ENCODE assay signal across 37 cellular contexts in genomic region chr20:53133628-53134027, GRCh38.
"Had no signal": no experiment of that assay in that cellular context is flagged by ENCODE, and none has a peak within 500 bp of the region (broad histone marks: within the 10 kb centered on the region; RNA-seq: fewer than 3 reads in every experiment).

No MANE protein-coding gene starts in this region.

- H3K27me3 ChIP-seq: ascending aorta, body of pancreas, brain microvascular endothelial cell, breast epithelium, cardiac muscle cell had no signal

- H3K36me3 Mint-ChIP-seq: activated naive CD4-positive, alpha-beta T cell treated with anti-CD3 and anti-CD28 coated beads, Interleukin-2, amount 10 ng/mL, durations not matched to agents 7 days and 5 days; activated naive CD8-positive, alpha-beta T cell; activated naive CD8-positive, alpha-beta T cell treated with anti-CD3 and anti-CD28 coated beads for 36 hours; activated naive CD8-positive, alpha-beta T cell treated with anti-CD3 and anti-CD28 coated beads, Interleukin-2, amount 10 ng/mL, durations not matched to agents 7 days and 5 days; brain had no signal

- H3K4me1 Mint-ChIP-seq: central memory CD8-positive, alpha-beta T cell had no signal

- ATAC-seq: activated naive CD4-positive, alpha-beta T cell treated with anti-CD3 and anti-CD28 coated beads, Interleukin-2, amount 50 U/mL, for 72 hours; activated naive CD8-positive, alpha-beta T cell treated with anti-CD3 and anti-CD28 coated beads, Interleukin-2, amount 50 U/mL, for 24 hours; activated T-cell treated with anti-CD3 and anti-CD28 coated beads, Interleukin-2, amount 50 U/mL, for 4 hours; activated T-cell treated with anti-CD3 and anti-CD28 coated beads, Interleukin-2, amount 50 U/mL, for 72 hours; activated T-helper 17 cell treated with anti-CD3 and anti-CD28 coated beads, Interleukin-2, amount 50 U/mL, for 72 hours; body of pancreas had no signal

- H3K36me3 ChIP-seq: ascending aorta, brain microvascular endothelial cell, breast epithelium, cardiac muscle cell had no signal

- DNase-seq: activated effector memory CD4-positive, alpha-beta T cell treated with anti-CD3 and anti-CD28 coated beads, Interleukin-2, amount 50 U/mL, for 16 hours; activated effector memory CD4-positive, alpha-beta T cell treated with Interleukin-2 at 50 U/mL for 16 hours; activated gamma-delta T cell; activated gamma-delta T cell treated with Interleukin-2 at 50 U/mL for 16 hours; activated naive CD4-positive, alpha-beta T cell; activated naive CD4-positive, alpha-beta T cell treated with anti-CD3 and anti-CD28 coated beads, Interleukin-2, amount 10 ng/mL, durations not matched to agents 7 days and 5 days; activated naive CD4-positive, alpha-beta T cell treated with anti-CD3 and anti-CD28 coated beads, Interleukin-2, amount 50 U/mL, for 16 hours; activated naive CD4-positive, alpha-beta T cell treated with Interleukin-2 at 50 U/mL for 16 hours; activated naive CD8-positive, alpha-beta T cell treated with anti-CD3 and anti-CD28 coated beads for 36 hours; activated naive CD8-positive, alpha-beta T cell treated with anti-CD3 and anti-CD28 coated beads, Interleukin-2, amount 10 ng/mL, durations not matched to agents 7 days and 5 days; activated naive CD8-positive, alpha-beta T cell treated with anti-CD3 and anti-CD28 coated beads, Interleukin-2, amount 50 U/mL, for 24 hours; activated T-cell treated with anti-CD3 and anti-CD28 coated beads for 4 hours; activated T-cell treated with anti-CD3 and anti-CD28 coated beads, Interleukin-2, amount 50 U/mL, for 1 hour; activated T-cell treated with anti-CD3 and anti-CD28 coated beads, Interleukin-2, amount 50 U/mL, for 24 hours; activated T-cell treated with anti-CD3 and anti-CD28 coated beads, Interleukin-2, amount 50 U/mL, for 4 hours; activated T-cell treated with anti-CD3 and anti-CD28 coated beads, Interleukin-2, amount 50 U/mL, for 48 hours; activated T-cell treated with anti-CD3 and anti-CD28 coated beads, Interleukin-2, amount 50 U/mL, for 72 hours; amniotic stem cell; amygdala; anterior cingulate cortex; aorta; body of pancreas; brain microvascular endothelial cell; caudate nucleus; central memory CD4-positive, alpha-beta T cell; cerebellar nuclear complex had no signal

- H3K4me3 ChIP-seq: ascending aorta, body of pancreas, breast epithelium, cardiac muscle cell had no signal

- H3K9me3 ChIP-seq: ascending aorta, body of pancreas, breast epithelium had no signal

- H3K27ac ChIP-seq: ascending aorta, body of pancreas, brain microvascular endothelial cell, breast epithelium, cardiac muscle cell had no signal

- H3K27me3 Mint-ChIP-seq: activated naive CD4-positive, alpha-beta T cell treated with anti-CD3 and anti-CD28 coated beads, Interleukin-2, amount 10 ng/mL, durations not matched to agents 7 days and 5 days; activated naive CD4-positive, alpha-beta T cell treated with anti-CD3 and anti-CD28 coated beads, Interleukin-2, amount 50 U/mL, for 24 hours had no signal

- H3K4me1 ChIP-seq: ascending aorta, body of pancreas, breast epithelium had no signal

- H3K4me3 Mint-ChIP-seq: activated naive CD4-positive, alpha-beta T cell treated with anti-CD3 and anti-CD28 coated beads, Interleukin-2, amount 10 ng/mL, durations not matched to agents 7 days and 5 days; activated naive CD4-positive, alpha-beta T cell treated with anti-CD3 and anti-CD28 coated beads, Interleukin-2, amount 50 U/mL, for 24 hours; activated naive CD8-positive, alpha-beta T cell; activated naive CD8-positive, alpha-beta T cell treated with anti-CD3 and anti-CD28 coated beads for 36 hours; activated naive CD8-positive, alpha-beta T cell treated with anti-CD3 and anti-CD28 coated beads, Interleukin-2, amount 10 ng/mL, durations not matched to agents 7 days and 5 days; activated naive CD8-positive, alpha-beta T cell treated with anti-CD3 and anti-CD28 coated beads, Interleukin-2, amount 50 U/mL, for 24 hours; activated T-cell treated with anti-CD3 and anti-CD28 coated beads, Interleukin-2, amount 50 U/mL, for 24 hours; activated T-cell treated with anti-CD3 and anti-CD28 coated beads, Interleukin-2, amount 50 U/mL, for 4 hours; activated T-cell treated with anti-CD3 and anti-CD28 coated beads, Interleukin-2, amount 50 U/mL, for 72 hours; activated T-helper 1 cell treated with anti-CD3 and anti-CD28 coated beads, Interleukin-12 subunit alpha, Interleukin-12 subunit beta, Interleukin-2, Interleukin-4 antibody, amounts not matched to agents 30 ng/mL and 10 ng/mL and 1 ng/mL, durations not matched to agents 14 hours and 24 hours and 36 hours; activated T-helper 17 cell treated with anti-CD3 and anti-CD28 coated beads, Interleukin-2, amount 50 U/mL, for 72 hours; brain; central memory CD8-positive, alpha-beta T cell had no signal

- H3K9me3 Mint-ChIP-seq: activated naive CD4-positive, alpha-beta T cell treated with anti-CD3 and anti-CD28 coated beads, Interleukin-2, amount 10 ng/mL, durations not matched to agents 7 days and 5 days; activated naive CD4-positive, alpha-beta T cell treated with anti-CD3 and anti-CD28 coated beads, Interleukin-2, amount 50 U/mL, for 24 hours; activated naive CD4-positive, alpha-beta T cell treated with anti-CD3 and anti-CD28 coated beads, Interleukin-2, amount 50 U/mL, for 72 hours; activated naive CD8-positive, alpha-beta T cell treated with anti-CD3 and anti-CD28 coated beads for 36 hours; activated naive CD8-positive, alpha-beta T cell treated with anti-CD3 and anti-CD28 coated beads, Interleukin-2, amount 10 ng/mL, durations not matched to agents 7 days and 5 days; activated naive CD8-positive, alpha-beta T cell treated with anti-CD3 and anti-CD28 coated beads, Interleukin-2, amount 50 U/mL, for 24 hours; activated T-cell treated with anti-CD3 and anti-CD28 coated beads, Interleukin-2, amount 50 U/mL, for 24 hours; activated T-cell treated with anti-CD3 and anti-CD28 coated beads, Interleukin-2, amount 50 U/mL, for 4 hours; activated T-cell treated with anti-CD3 and anti-CD28 coated beads, Interleukin-2, amount 50 U/mL, for 72 hours; activated T-helper 1 cell treated with anti-CD3 and anti-CD28 coated beads, Interleukin-12 subunit alpha, Interleukin-12 subunit beta, Interleukin-2, Interleukin-4 antibody, amounts not matched to agents 30 ng/mL and 10 ng/mL and 1 ng/mL, durations not matched to agents 14 hours and 24 hours and 36 hours; activated T-helper 2 cell treated with anti-CD3 and anti-CD28 coated beads, Interferon-gamma antibody, Interleukin-2, Interleukin-4, amounts not matched to agents 10 μg/mL and 5 μg/mL and 100 μg/mL, durations not matched to agents 14 hours and 24 hours and 36 hours; central memory CD8-positive, alpha-beta T cell had no signal

- H3K27ac Mint-ChIP-seq: activated naive CD4-positive, alpha-beta T cell treated with anti-CD3 and anti-CD28 coated beads, Interleukin-2, amount 10 ng/mL, durations not matched to agents 7 days and 5 days; activated naive CD4-positive, alpha-beta T cell treated with anti-CD3 and anti-CD28 coated beads, Interleukin-2, amount 50 U/mL, for 72 hours; activated naive CD8-positive, alpha-beta T cell; activated naive CD8-positive, alpha-beta T cell treated with anti-CD3 and anti-CD28 coated beads for 36 hours; activated naive CD8-positive, alpha-beta T cell treated with anti-CD3 and anti-CD28 coated beads, Interleukin-2, amount 10 ng/mL, durations not matched to agents 7 days and 5 days; activated naive CD8-positive, alpha-beta T cell treated with anti-CD3 and anti-CD28 coated beads, Interleukin-2, amount 50 U/mL, for 24 hours; activated T-cell treated with anti-CD3 and anti-CD28 coated beads, Interleukin-2, amount 50 U/mL, for 24 hours; activated T-helper 1 cell treated with anti-CD3 and anti-CD28 coated beads, Interleukin-12 subunit alpha, Interleukin-12 subunit beta, Interleukin-2, Interleukin-4 antibody, amounts not matched to agents 30 ng/mL and 10 ng/mL and 1 ng/mL, durations not matched to agents 14 hours and 24 hours and 36 hours; activated T-helper 2 cell treated with anti-CD3 and anti-CD28 coated beads, Interferon-gamma antibody, Interleukin-2, Interleukin-4, amounts not matched to agents 10 μg/mL and 5 μg/mL and 100 μg/mL, durations not matched to agents 14 hours and 24 hours and 36 hours had no signal
